ENCODE assay signal across 1 cellular context in genomic region chr2:170862503-170862902, GRCh38.
TF ChIP-seq lines count a peak whose summit lies in the region.

No MANE protein-coding gene starts in this region.

TF ChIP-seq in K562, 482 proteins besides CTCF, POLR2A, EP300 and RAD21 (continued from another document):
- no peak; a peak in 1 of 4 replicates for TF ChIP-seq TRIM24 (IDR thresholded peaks at IDR 0.05)
- TF ChIP-seq NFE2 (IDR thresholded peaks at IDR 0.05; ENCODE audit: low read depth): peak; percentile 30; the same call in 1 of the 2 replicates
- TF ChIP-seq KDM2B (CRISPR knock-in tag; IDR thresholded peaks at IDR 0.05): no peak
- no peak for TF ChIP-seq ZBED1 (IDR thresholded peaks at IDR 0.05)
- peak; percentile 34; the same call in 1 of the 2 replicates for TF ChIP-seq TFAP4 (CRISPR knock-in tag; IDR thresholded peaks at IDR 0.05; ENCODE audit: borderline replicate concordance)
- no peak for TF ChIP-seq MAX (CRISPR knock-in tag; IDR thresholded peaks at IDR 0.05)
- no peak for TF ChIP-seq NR2C2 (CRISPR knock-in tag; IDR thresholded peaks at IDR 0.05)
- peak; percentile 19; the same call in 1 of the 2 replicates for TF ChIP-seq NR2C2 (tag; IDR thresholded peaks at IDR 0.05)
- TF ChIP-seq FOXP1 (CRISPR knock-in tag; IDR thresholded peaks at IDR 0.05): no peak
- TF ChIP-seq CBFA2T3 (IDR thresholded peaks at IDR 0.05): peak; percentile 52
- TF ChIP-seq, protein P1, sequence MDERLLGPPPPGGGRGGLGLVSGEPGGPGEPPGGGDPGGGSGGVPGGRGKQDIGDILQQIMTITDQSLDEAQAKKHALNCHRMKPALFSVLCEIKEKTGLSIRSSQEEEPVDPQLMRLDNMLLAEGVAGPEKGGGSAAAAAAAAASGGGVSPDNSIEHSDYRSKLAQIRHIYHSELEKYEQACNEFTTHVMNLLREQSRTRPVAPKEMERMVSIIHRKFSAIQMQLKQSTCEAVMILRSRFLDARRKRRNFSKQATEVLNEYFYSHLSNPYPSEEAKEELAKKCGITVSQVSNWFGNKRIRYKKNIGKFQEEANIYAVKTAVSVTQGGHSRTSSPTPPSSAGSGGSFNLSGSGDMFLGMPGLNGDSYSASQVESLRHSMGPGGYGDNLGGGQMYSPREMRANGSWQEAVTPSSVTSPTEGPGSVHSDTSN (CRISPR knock-in tag; IDR thresholded peaks at IDR 0.05; ENCODE audit: low read depth): no peak
- TF ChIP-seq, protein P1 (tag; conservative IDR thresholded peaks at IDR 0.05; ENCODE audit: low read depth): 0 out of 2 replicates have a peak, but pooled peaks have one; percentile 10
- TF ChIP-seq BHLHE40 (IDR thresholded peaks at IDR 0.05; ENCODE audit: low read length): peak; percentile 63; the same call in 1 of the 2 replicates
- peak; percentile 7; the same call in 1 of the 2 replicates for TF ChIP-seq MAFF (IDR thresholded peaks at IDR 0.05; ENCODE audit: low read length)
- no peak for TF ChIP-seq ZNF316 (IDR thresholded peaks at IDR 0.05)
- 0 out of 2 replicates have a peak, but pooled peaks have one; percentile 21 for TF ChIP-seq FOSL1 (tag; conservative IDR thresholded peaks at IDR 0.05)
- TF ChIP-seq, protein P2, sequence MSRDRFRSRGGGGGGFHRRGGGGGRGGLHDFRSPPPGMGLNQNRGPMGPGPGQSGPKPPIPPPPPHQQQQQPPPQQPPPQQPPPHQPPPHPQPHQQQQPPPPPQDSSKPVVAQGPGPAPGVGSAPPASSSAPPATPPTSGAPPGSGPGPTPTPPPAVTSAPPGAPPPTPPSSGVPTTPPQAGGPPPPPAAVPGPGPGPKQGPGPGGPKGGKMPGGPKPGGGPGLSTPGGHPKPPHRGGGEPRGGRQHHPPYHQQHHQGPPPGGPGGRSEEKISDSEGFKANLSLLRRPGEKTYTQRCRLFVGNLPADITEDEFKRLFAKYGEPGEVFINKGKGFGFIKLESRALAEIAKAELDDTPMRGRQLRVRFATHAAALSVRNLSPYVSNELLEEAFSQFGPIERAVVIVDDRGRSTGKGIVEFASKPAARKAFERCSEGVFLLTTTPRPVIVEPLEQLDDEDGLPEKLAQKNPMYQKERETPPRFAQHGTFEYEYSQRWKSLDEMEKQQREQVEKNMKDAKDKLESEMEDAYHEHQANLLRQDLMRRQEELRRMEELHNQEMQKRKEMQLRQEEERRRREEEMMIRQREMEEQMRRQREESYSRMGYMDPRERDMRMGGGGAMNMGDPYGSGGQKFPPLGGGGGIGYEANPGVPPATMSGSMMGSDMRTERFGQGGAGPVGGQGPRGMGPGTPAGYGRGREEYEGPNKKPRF (IDR thresholded peaks at IDR 0.05; ENCODE audit: low read depth, low read length): no peak
- TF ChIP-seq ZHX1 (conservative IDR thresholded peaks at IDR 0.05; ENCODE audit: low read length): no peak
- TF ChIP-seq GATA2 (CRISPR knock-in tag; IDR thresholded peaks at IDR 0.05): no peak
- TF ChIP-seq POLR2G (IDR thresholded peaks at IDR 0.05; ENCODE audit: low read depth, low read length): no peak
- no peak for TF ChIP-seq ZNF282 (CRISPR knock-in tag; IDR thresholded peaks at IDR 0.05)
- 0 out of 2 replicates have a peak, but pooled peaks have one; percentile 34 for TF ChIP-seq MAFG (tag; conservative IDR thresholded peaks at IDR 0.05)
- no peak for TF ChIP-seq ZBTB17 (CRISPR knock-in tag; IDR thresholded peaks at IDR 0.05)
- no peak for TF ChIP-seq ZC3H4 (CRISPR knock-in tag; IDR thresholded peaks at IDR 0.05; ENCODE audit: borderline replicate concordance)
- 0 out of 2 replicates have a peak, but pooled peaks have one; percentile 35 for TF ChIP-seq CREM (IDR thresholded peaks at IDR 0.05; ENCODE audit: low read depth)
- peak; percentile 52 for TF ChIP-seq ARID1B (IDR thresholded peaks at IDR 0.05)
- no peak for TF ChIP-seq TBP (optimal IDR thresholded peaks at IDR 0.05; ENCODE audit: low read depth, low read length)
- TF ChIP-seq SETDB1 (IDR thresholded peaks at IDR 0.05; ENCODE audit: low read length): no peak
- TF ChIP-seq, protein P3, sequence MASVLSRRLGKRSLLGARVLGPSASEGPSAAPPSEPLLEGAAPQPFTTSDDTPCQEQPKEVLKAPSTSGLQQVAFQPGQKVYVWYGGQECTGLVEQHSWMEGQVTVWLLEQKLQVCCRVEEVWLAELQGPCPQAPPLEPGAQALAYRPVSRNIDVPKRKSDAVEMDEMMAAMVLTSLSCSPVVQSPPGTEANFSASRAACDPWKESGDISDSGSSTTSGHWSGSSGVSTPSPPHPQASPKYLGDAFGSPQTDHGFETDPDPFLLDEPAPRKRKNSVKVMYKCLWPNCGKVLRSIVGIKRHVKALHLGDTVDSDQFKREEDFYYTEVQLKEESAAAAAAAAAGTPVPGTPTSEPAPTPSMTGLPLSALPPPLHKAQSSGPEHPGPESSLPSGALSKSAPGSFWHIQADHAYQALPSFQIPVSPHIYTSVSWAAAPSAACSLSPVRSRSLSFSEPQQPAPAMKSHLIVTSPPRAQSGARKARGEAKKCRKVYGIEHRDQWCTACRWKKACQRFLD (CRISPR knock-in tag; IDR thresholded peaks at IDR 0.05): no peak
- peak; percentile 43; the same call in 1 of the 2 replicates for TF ChIP-seq TEAD4 (IDR thresholded peaks at IDR 0.05; ENCODE audit: low read length)
- no peak for TF ChIP-seq TEAD4 (CRISPR knock-in tag; IDR thresholded peaks at IDR 0.05; ENCODE audit: borderline replicate concordance)
- peak in 1 of 2 experiments; percentile 81; a peak in 2 of 4 replicates for TF ChIP-seq RCOR1 (IDR thresholded peaks at IDR 0.05; ENCODE audit: borderline replicate concordance in 1 of 2, low read depth in 2 of 2, low read length in 2 of 2)
- peak; percentile 47; the same call in 1 of the 2 replicates for TF ChIP-seq LCOR (CRISPR knock-in tag; IDR thresholded peaks at IDR 0.05)
- TF ChIP-seq NFYB (IDR thresholded peaks at IDR 0.05; ENCODE audit: extremely low read depth, insufficient read length): no peak
- no peak for TF ChIP-seq EGR1 (conservative IDR thresholded peaks at IDR 0.05)
- TF ChIP-seq CTBP1 (IDR thresholded peaks at IDR 0.05; ENCODE audit: borderline replicate concordance): peak; percentile 89
- no peak for TF ChIP-seq BACH1 (tag; IDR thresholded peaks at IDR 0.05)
- TF ChIP-seq ZNF274 (IDR thresholded peaks at IDR 0.05; ENCODE audit: borderline replicate concordance, low read depth, low read length): no peak
- peak; percentile 86 for TF ChIP-seq ATF3 (IDR thresholded peaks at IDR 0.05)
- no peak for TF ChIP-seq ATF3 (CRISPR knock-in tag; conservative IDR thresholded peaks at IDR 0.05)
- peak; percentile 62 for TF ChIP-seq SPI1 (IDR thresholded peaks at IDR 0.05; ENCODE audit: borderline replicate concordance, low read depth, low read length)
- TF ChIP-seq ATF7 (IDR thresholded peaks at IDR 0.05): peak; percentile 90
- TF ChIP-seq MAZ (CRISPR knock-in tag; conservative IDR thresholded peaks at IDR 0.05 in 1 of 2, IDR thresholded peaks at IDR 0.05 in 1 of 2): 0 out of 4 replicates have a peak, but pooled peaks of 1 of the 2 experiments have one; percentile 38
- peak; percentile 57; the same call in 1 of the 2 replicates for TF ChIP-seq DPF2 (IDR thresholded peaks at IDR 0.05)
- TF ChIP-seq, protein P4, sequence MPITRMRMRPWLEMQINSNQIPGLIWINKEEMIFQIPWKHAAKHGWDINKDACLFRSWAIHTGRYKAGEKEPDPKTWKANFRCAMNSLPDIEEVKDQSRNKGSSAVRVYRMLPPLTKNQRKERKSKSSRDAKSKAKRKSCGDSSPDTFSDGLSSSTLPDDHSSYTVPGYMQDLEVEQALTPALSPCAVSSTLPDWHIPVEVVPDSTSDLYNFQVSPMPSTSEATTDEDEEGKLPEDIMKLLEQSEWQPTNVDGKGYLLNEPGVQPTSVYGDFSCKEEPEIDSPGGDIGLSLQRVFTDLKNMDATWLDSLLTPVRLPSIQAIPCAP (CRISPR knock-in tag; IDR thresholded peaks at IDR 0.05; ENCODE audit: borderline replicate concordance): no peak
- TF ChIP-seq, protein P5, sequence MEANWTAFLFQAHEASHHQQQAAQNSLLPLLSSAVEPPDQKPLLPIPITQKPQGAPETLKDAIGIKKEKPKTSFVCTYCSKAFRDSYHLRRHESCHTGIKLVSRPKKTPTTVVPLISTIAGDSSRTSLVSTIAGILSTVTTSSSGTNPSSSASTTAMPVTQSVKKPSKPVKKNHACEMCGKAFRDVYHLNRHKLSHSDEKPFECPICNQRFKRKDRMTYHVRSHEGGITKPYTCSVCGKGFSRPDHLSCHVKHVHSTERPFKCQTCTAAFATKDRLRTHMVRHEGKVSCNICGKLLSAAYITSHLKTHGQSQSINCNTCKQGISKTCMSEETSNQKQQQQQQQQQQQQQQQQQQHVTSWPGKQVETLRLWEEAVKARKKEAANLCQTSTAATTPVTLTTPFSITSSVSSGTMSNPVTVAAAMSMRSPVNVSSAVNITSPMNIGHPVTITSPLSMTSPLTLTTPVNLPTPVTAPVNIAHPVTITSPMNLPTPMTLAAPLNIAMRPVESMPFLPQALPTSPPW (CRISPR knock-in tag; IDR thresholded peaks at IDR 0.05): peak; percentile 60
- 0 out of 2 replicates have a peak, but pooled peaks have one; percentile 16 for TF ChIP-seq SOX6 (IDR thresholded peaks at IDR 0.05)
- peak; percentile 91 for TF ChIP-seq JUN (IDR thresholded peaks at IDR 0.05; ENCODE audit: borderline replicate concordance, low read depth, low read length)
- TF ChIP-seq JUN (CRISPR knock-in tag; IDR thresholded peaks at IDR 0.05; ENCODE audit: borderline replicate concordance): no peak
- TF ChIP-seq ZNF639 (CRISPR knock-in tag; conservative IDR thresholded peaks at IDR 0.05 in 1 of 2, IDR thresholded peaks at IDR 0.05 in 1 of 2): no peak
- no peak for TF ChIP-seq FUS (optimal IDR thresholded peaks at IDR 0.05; ENCODE audit: low read depth, low read length)
- peak; percentile 82 for TF ChIP-seq SMARCE1 (IDR thresholded peaks at IDR 0.05)
- TF ChIP-seq TCF3 (CRISPR knock-in tag; IDR thresholded peaks at IDR 0.05): peak; percentile 29; the same call in 1 of the 2 replicates
- TF ChIP-seq EP400 (IDR thresholded peaks at IDR 0.05): no peak
- TF ChIP-seq JUND (IDR thresholded peaks at IDR 0.05; ENCODE audit: borderline replicate concordance, low read depth, low read length): peak; percentile 88
- TF ChIP-seq JUND (tag; IDR thresholded peaks at IDR 0.05; ENCODE audit: borderline replicate concordance, low read depth, low read length): peak; percentile 91
- TF ChIP-seq NFXL1 (CRISPR knock-in tag; IDR thresholded peaks at IDR 0.05): no peak
- no peak for TF ChIP-seq ZNF253 (CRISPR knock-in tag; conservative IDR thresholded peaks at IDR 0.05)
- no peak for TF ChIP-seq NFIC (IDR thresholded peaks at IDR 0.05)
- peak; percentile 80 for TF ChIP-seq ZEB2 (IDR thresholded peaks at IDR 0.05)
